1 cellular context compared by ENCODE assay signal in the genomic region with DNA sequence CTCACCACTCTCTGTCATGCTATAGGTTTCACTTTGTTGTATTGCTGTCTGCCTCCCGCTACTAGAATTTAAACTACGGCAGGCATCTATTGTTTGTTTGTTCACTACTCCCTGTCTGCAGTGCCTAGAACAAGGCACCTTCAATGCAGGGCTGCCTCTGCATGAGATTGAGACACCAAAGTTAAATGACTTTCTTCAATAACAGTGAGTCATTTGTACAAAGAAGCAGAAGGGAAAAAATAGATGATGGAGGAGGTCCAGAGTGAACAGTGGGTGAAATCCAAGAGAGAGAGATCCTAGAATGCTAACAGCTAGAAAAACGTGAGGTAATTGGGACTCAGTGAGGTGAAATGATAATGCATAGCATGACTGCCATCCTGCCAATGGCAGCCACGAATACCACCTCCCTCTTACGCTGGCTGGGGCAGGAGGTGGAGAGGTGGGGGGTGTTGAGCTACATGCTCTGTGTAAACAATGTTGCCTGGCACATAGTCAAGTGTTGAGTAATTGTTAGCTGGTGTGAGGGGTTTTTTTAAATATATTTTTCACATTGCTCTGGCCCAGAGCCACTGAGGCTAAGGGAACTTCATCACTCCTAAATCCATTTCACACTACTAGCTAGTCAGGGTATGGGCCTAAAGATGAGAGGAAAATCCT.
TF ChIP-seq lines count a peak whose summit lies in the region.

No MANE protein-coding gene starts in this region.

TF ChIP-seq in H1, 55 proteins besides CTCF, POLR2A, EP300 and RAD21:
- TF ChIP-seq HDAC2 (IDR thresholded peaks at IDR 0.05; ENCODE audit: borderline replicate concordance in 1 of 2, low read depth in 2 of 2, low read length in 2 of 2) (no peak), TCF12 (IDR thresholded peaks at IDR 0.05; ENCODE audit: low read depth, low read length) (no peak), KDM5A (IDR thresholded peaks at IDR 0.05; ENCODE audit: low read length) (no peak), SAP30 (IDR thresholded peaks at IDR 0.05; ENCODE audit: insufficient read depth, insufficient replicate concordance, low read length) (no peak), NRF1 (IDR thresholded peaks at IDR 0.05; ENCODE audit: low read depth, low read length) (no peak), CTBP2 (IDR thresholded peaks at IDR 0.05; ENCODE audit: borderline replicate concordance, insufficient read depth, insufficient read length, low read length) (no peak), SP2 (IDR thresholded peaks at IDR 0.05; ENCODE audit: low read length) (no peak), RXRA (IDR thresholded peaks at IDR 0.05; ENCODE audit: insufficient read depth, low read depth, low read length) (no peak), ASH2L (IDR thresholded peaks at IDR 0.05; ENCODE audit: low read length) (no peak), TAF7 (optimal IDR thresholded peaks at IDR 0.05; ENCODE audit: borderline replicate concordance, low read depth, low read length) (no peak), POU5F1 (IDR thresholded peaks at IDR 0.05; ENCODE audit: low read depth, low read length) (no peak), RBBP5 (IDR thresholded peaks at IDR 0.05; ENCODE audit: borderline replicate concordance, low read depth, low read length) (no peak), GABPA (IDR thresholded peaks at IDR 0.05; ENCODE audit: borderline replicate concordance, insufficient read depth, low read length) (no peak), MAFK (IDR thresholded peaks at IDR 0.05; ENCODE audit: low read depth, low read length) (no peak), TBP (IDR thresholded peaks at IDR 0.05; ENCODE audit: low read depth, low read length) (no peak), CHD2 (IDR thresholded peaks at IDR 0.05; ENCODE audit: low read length) (no peak), SP4 (IDR thresholded peaks at IDR 0.05; ENCODE audit: low read length) (no peak), YY1 (IDR thresholded peaks at IDR 0.05; ENCODE audit: low read depth, low read length) (no peak), CHD1 (IDR thresholded peaks at IDR 0.05; ENCODE audit: low read depth, low read length) (no peak)
